Comparison of ENCODE assay signal across 8 cellular contexts in the genomic region with DNA sequence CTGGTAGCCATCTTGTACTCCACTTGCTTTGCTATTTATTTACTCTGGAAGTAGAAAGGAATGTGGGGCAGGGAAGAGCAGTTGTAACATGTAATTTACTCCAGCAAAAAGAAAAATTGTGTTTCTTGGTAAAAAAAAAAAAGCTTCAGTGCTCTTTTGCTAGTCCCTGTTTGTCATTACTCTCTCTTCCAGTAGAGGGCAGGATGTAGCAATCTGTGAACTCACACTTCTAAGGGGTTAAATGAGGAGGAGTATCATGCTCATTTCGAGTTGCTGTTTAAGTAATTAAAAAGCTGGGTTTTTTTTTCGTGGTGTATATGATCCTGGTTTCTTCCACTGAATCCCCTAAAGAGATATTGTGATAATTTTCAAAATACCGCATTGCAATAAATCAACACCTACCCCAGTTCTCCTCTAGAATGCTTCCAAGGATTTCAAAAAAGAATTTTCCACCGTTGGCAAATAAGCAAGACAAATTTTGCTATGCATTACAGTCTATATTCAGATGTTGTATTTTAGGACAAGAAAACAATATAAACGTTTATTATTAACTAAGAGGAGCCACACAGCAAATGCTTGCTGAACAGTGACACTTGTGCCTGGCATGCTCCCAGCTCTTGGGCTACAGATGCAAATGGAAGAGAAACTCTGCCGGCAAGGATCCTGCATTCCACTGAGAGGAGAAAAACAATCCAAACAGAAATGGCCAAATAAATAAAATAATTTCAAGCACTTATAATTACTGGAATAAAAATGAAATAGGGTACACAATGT.
DNase-seq lines count a peak whose midpoint lies in the region; ATAC-seq and TF ChIP-seq lines count a peak whose summit lies in the region.

No MANE protein-coding gene starts in this region.

- intact Hi-C loops in left cardiac atrium (cut with DNase I) (loop anchor here in 1 of 2 donors (10.0 kb wide), 1 partner anchor 485 kb away; no protein-coding TSS in a partner anchor), Right ventricle myocardium superior (cut with DNase I) (no loop called here)

- H3K27me3 ChIP-seq in MG63 = no peaks in the 10 kb centered on the region

- H3K4me3 ChIP-seq in choroid plexus epithelial cell (ENCODE audit: low read depth, low read length) (no peak overlapping the region), MG63 (no peak overlapping the region)

- no peak for ATAC-seq in left cardiac atrium
- ATAC-seq in Right ventricle myocardium superior (ENCODE audit: poor library complexity) = no peak
- ATAC-seq in HG03432 (IDR thresholded peaks at IDR 0.05; ENCODE audit: unreplicated experiment) = peak; percentile 77
- no peak for ATAC-seq in HG03135 (IDR thresholded peaks at IDR 0.05; ENCODE audit: unreplicated experiment)

- H3K36me3 ChIP-seq in MG63 = no peaks in the 10 kb centered on the region

- peak; percentile 77 for TF ChIP-seq CTCF in choroid plexus epithelial cell (conservative IDR thresholded peaks at IDR 0.05; ENCODE audit: low read depth, low read length)

- no peaks in the 10 kb centered on the region for H3K9me3 ChIP-seq in MG63

- DNase-seq in left cardiac atrium = peak; percentile 27
- no peak for DNase-seq in Right ventricle myocardium superior
- DNase-seq in NCI-H526 (lab: John Stamatoyannopoulos, UW) = peak; percentile 32 to 81
- DNase-seq in choroid plexus epithelial cell (ENCODE audit: low read depth) = peak; percentile 77
- peak; percentile 41 for DNase-seq in midbrain (lab: John Stamatoyannopoulos, UW)
- DNase-seq in MG63 = no peak

Comparison
In these comparisons a context has a peak if more than half of its experiments do, and no peak if none do; other contexts are left out.
1. DNase-seq: peak in left cardiac atrium (single experiment), NCI-H526 (2 of 2), choroid plexus epithelial cell (single experiment) and midbrain (single experiment); none in Right ventricle myocardium superior (single experiment) and MG63 (single experiment).